8 cellular contexts compared by ENCODE assay signal in the genomic region with DNA sequence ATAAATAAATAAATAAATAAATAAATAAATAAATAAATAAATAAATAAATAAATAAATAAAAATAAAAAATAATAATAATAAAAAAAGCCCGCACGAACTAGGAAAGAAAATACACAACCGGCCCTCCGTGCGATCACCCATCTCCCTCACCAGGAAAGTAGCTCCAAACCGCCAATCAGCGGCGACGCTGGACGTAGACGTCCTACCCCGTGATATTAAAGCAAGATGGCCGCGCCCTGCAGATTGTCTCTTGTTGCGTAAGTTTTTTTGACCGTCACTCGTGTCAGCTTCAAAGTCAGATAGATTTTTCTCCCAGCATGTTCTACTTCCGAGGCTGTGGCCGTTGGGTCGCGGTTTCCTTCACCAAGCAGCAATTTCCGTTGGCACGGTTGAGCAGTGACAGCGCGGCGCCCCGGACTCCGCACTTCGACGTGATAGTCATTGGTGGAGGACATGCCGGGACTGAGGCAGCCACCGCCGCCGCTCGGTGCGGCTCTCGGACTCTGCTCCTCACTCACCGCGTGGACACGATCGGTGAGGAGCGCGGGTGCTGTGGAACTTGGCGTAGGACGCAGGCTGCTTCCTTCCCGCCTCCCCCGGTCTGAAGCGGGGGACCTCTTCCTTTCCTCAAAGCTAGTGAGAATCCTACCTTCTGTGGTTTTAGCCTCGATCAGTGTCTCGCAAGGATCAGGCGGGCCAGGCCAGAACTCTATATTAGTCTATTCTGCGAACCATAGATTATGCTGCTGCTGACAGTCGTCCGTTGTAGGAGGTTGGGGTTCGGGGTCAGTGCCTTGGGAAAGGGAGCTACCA. TPM values are rescaled to one million over a fixed set of nuclear protein-coding genes. Genes with fewer than 3 reads are reported as not detected.
A peak's percentile ranks its signal among the peaks of the same experiment; 100 is the strongest.
DNase-seq lines count a peak whose midpoint lies in the region; ATAC-seq and TF ChIP-seq lines count a peak whose summit lies in the region.

A gene with protein sequence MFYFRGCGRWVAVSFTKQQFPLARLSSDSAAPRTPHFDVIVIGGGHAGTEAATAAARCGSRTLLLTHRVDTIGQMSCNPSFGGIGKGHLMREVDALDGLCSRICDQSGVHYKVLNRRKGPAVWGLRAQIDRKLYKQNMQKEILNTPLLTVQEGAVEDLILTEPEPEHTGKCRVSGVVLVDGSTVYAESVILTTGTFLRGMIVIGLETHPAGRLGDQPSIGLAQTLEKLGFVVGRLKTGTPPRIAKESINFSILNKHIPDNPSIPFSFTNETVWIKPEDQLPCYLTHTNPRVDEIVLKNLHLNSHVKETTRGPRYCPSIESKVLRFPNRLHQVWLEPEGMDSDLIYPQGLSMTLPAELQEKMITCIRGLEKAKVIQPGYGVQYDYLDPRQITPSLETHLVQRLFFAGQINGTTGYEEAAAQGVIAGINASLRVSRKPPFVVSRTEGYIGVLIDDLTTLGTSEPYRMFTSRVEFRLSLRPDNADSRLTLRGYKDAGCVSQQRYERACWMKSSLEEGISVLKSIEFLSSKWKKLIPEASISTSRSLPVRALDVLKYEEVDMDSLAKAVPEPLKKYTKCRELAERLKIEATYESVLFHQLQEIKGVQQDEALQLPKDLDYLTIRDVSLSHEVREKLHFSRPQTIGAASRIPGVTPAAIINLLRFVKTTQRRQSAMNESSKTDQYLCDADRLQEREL (plus strand): TSS at position 201 of the 814 bp plus-strand sequence. CDS start 118 bp downstream, at position 319.

- H3K36me3 Mint-ChIP-seq in CD4-positive, CD25-positive, alpha-beta regulatory T cell, result peaks cover 14% of the 10 kb centered on the region
- peaks cover 29% of the 10 kb centered on the region for H3K36me3 Mint-ChIP-seq in activated CD8-positive, alpha-beta T cell treated with anti-CD3 and anti-CD28 coated beads for 36 hours (ENCODE audit: low read depth)

- peak; percentile 82 to 94 (median 86) for DNase-seq in CD4-positive, CD25-positive, alpha-beta regulatory T cell
- DNase-seq in NCI-H82 treated with DMSO at 0.1 percent for 48 hours (lab: John Stamatoyannopoulos, UW; ENCODE audit: unreplicated experiment), result peak; percentile 23
- peak; percentile 94 for DNase-seq in activated CD8-positive, alpha-beta T cell treated with anti-CD3 and anti-CD28 coated beads for 36 hours
- DNase-seq in ecto neural progenitor cell (ENCODE audit: low spot score), result peak; percentile 84
- DNase-seq in lower lobe of right lung, result peak; percentile 95
- peak; percentile 65 to 82 (median 75) for DNase-seq in stimulated activated CD4-positive, alpha-beta T cell treated with anti-CD3 and anti-CD28 coated beads, TNF-alpha, amount 100 ng/mL, for 24 hours (ENCODE audit: low read depth in 3 of 3)

- H3K27me3 ChIP-seq in CD4-positive, CD25-positive, alpha-beta regulatory T cell (ENCODE audit: control insufficient read depth, insufficient read depth, low read length), result no peaks in the 10 kb centered on the region
- H3K27me3 ChIP-seq in lower lobe of right lung (ENCODE audit: low read depth), result no peaks in the 10 kb centered on the region

- peaks cover 42% of the 10 kb centered on the region for H3K4me1 ChIP-seq in CD4-positive, CD25-positive, alpha-beta regulatory T cell (ENCODE audit: control insufficient read depth, insufficient read depth, low read length, poor library complexity, severe bottlenecking)
- H3K4me1 ChIP-seq in lower lobe of right lung, result peaks cover 26% of the 10 kb centered on the region

- ATAC-seq in CD4-positive, CD25-positive, alpha-beta regulatory T cell (ENCODE audit: low read depth in 2 of 2), result peak; percentile 95
- ATAC-seq in GM19438 (IDR thresholded peaks at IDR 0.05; ENCODE audit: low read depth, unreplicated experiment) (peak; percentile 85), HG03575 (IDR thresholded peaks at IDR 0.05; ENCODE audit: extremely low read depth, insufficient number of reproducible peaks, low FRiP score, unreplicated experiment) (peak; percentile 85), lower lobe of right lung (peak; percentile 97 to 99)
- ATAC-seq in activated CD8-positive, alpha-beta T cell treated with anti-CD3 and anti-CD28 coated beads for 36 hours, result peak; percentile 93

- peak within 1 kb of the TSS; percentile 92 for H3K27ac ChIP-seq in CD4-positive, CD25-positive, alpha-beta regulatory T cell (ENCODE audit: insufficient read depth, low read length, poor library complexity, severe bottlenecking)
- peak within 1 kb of the TSS; percentile 93 for H3K27ac ChIP-seq in lower lobe of right lung

- H3K27ac Mint-ChIP-seq in CD4-positive, CD25-positive, alpha-beta regulatory T cell, result peak within 1 kb of the TSS; percentile 92 to 99 (median 96)
- peak within 1 kb of the TSS; percentile 99 for H3K27ac Mint-ChIP-seq in activated CD8-positive, alpha-beta T cell treated with anti-CD3 and anti-CD28 coated beads for 36 hours

- CTCF ChIA-PET in activated CD8-positive, alpha-beta T cell treated with anti-CD3 and anti-CD28 coated beads for 36 hours (lab: Charles Lee), result interaction anchor here (0.8 to 1.6 kb wide), 10 partner anchors 9 to 192 kb away, joined by 3 to 7 read pairs (median 4); a partner anchor contains a TSS

- no peaks in the 10 kb centered on the region for H3K9me3 Mint-ChIP-seq in CD4-positive, CD25-positive, alpha-beta regulatory T cell
- no peaks in the 10 kb centered on the region for H3K9me3 Mint-ChIP-seq in activated CD8-positive, alpha-beta T cell treated with anti-CD3 and anti-CD28 coated beads for 36 hours

- peak within 1 kb of the TSS; percentile 95 to 99 (median 97) for H3K4me3 Mint-ChIP-seq in CD4-positive, CD25-positive, alpha-beta regulatory T cell
- peak within 1 kb of the TSS; percentile 91 for H3K4me3 Mint-ChIP-seq in activated CD8-positive, alpha-beta T cell treated with anti-CD3 and anti-CD28 coated beads for 36 hours

- POLR2A ChIA-PET in activated CD8-positive, alpha-beta T cell treated with anti-CD3 and anti-CD28 coated beads for 36 hours (lab: Charles Lee), result interaction anchor here (0.6 to 5.4 kb wide), 25 partner anchors 9 to 193 kb away, joined by 3 to 73 read pairs (median 4); a partner anchor contains a TSS

- H3K27me3 Mint-ChIP-seq in CD4-positive, CD25-positive, alpha-beta regulatory T cell, result no peaks in the 10 kb centered on the region
- H3K27me3 Mint-ChIP-seq in activated CD8-positive, alpha-beta T cell treated with anti-CD3 and anti-CD28 coated beads for 36 hours, result no peaks in the 10 kb centered on the region

- H3K9me3 ChIP-seq in CD4-positive, CD25-positive, alpha-beta regulatory T cell (ENCODE audit: control insufficient read depth in 2 of 2, low read length in 2 of 2), result no peaks in the 10 kb centered on the region
- H3K9me3 ChIP-seq in lower lobe of right lung, result no peaks in the 10 kb centered on the region

- peaks cover 12 to 56% (median 34%) of the 10 kb centered on the region in 4 donors for H3K4me1 Mint-ChIP-seq in CD4-positive, CD25-positive, alpha-beta regulatory T cell
- peaks cover 38% of the 10 kb centered on the region for H3K4me1 Mint-ChIP-seq in activated CD8-positive, alpha-beta T cell treated with anti-CD3 and anti-CD28 coated beads for 36 hours (ENCODE audit: low read depth)

- intact Hi-C loops in activated CD8-positive, alpha-beta T cell treated with anti-CD3 and anti-CD28 coated beads for 36 hours (cut with micrococcal nuclease), result loop anchor here (5.0 kb wide), 1 partner anchor 46 kb away; no protein-coding TSS in a partner anchor
- intact Hi-C loops in lower lobe of right lung (cut with DNase I), result no loop called here

- H3K36me3 ChIP-seq in CD4-positive, CD25-positive, alpha-beta regulatory T cell (ENCODE audit: control insufficient read depth, insufficient read depth, low read length), result peaks cover 16% of the 10 kb centered on the region
- H3K36me3 ChIP-seq in lower lobe of right lung, result peaks cover 23% of the 10 kb centered on the region

- no peak for TF ChIP-seq CTCF in activated CD8-positive, alpha-beta T cell treated with anti-CD3 and anti-CD28 coated beads for 36 hours (IDR thresholded peaks at IDR 0.05)
- TF ChIP-seq CTCF in lower lobe of right lung (IDR thresholded peaks at IDR 0.05), result no peak

- peak within 1 kb of the TSS; percentile 96 for H3K4me3 ChIP-seq in CD4-positive, CD25-positive, alpha-beta regulatory T cell (ENCODE audit: low read depth, low read length)
- peak within 1 kb of the TSS; percentile 89 for H3K4me3 ChIP-seq in lower lobe of right lung

RNA-seq across cellular contexts. Expression of the gene that starts here (rescaled TPM):
- 69.9 TPM for total RNA-seq in CD4-positive, CD25-positive, alpha-beta regulatory T cell
- polyA plus RNA-seq in CD4-positive, CD25-positive, alpha-beta regulatory T cell, result 10 to 100 TPM; 34.9 to 46.1 (median 41.6) TPM
- total RNA-seq in activated CD8-positive, alpha-beta T cell treated with anti-CD3 and anti-CD28 coated beads for 36 hours, result 10 to 100 TPM; 42.1 to 43.2 TPM
- 25.7 TPM for total RNA-seq in lower lobe of right lung

Comparison
In these comparisons a context has a peak if more than half of its experiments do, and no peak if none do; other contexts are left out.
1. Peak in every context shown above with its lines: DNase-seq, ATAC-seq, H3K4me3 ChIP-seq and H3K27ac ChIP-seq.
2. DNase-seq: peak in every context shown above with its lines; median percentile 95 in lower lobe of right lung; 94 in activated CD8-positive, alpha-beta T cell treated with anti-CD3 and anti-CD28 coated beads for 36 hours; 86 in CD4-positive, CD25-positive, alpha-beta regulatory T cell; 84 in ecto neural progenitor cell; 75 in stimulated activated CD4-positive, alpha-beta T cell treated with anti-CD3 and anti-CD28 coated beads, TNF-alpha, amount 100 ng/mL, for 24 hours; 23 in NCI-H82 treated with DMSO at 0.1 percent for 48 hours.